ENCODE assay signal across 9 cellular contexts in the genomic region with DNA sequence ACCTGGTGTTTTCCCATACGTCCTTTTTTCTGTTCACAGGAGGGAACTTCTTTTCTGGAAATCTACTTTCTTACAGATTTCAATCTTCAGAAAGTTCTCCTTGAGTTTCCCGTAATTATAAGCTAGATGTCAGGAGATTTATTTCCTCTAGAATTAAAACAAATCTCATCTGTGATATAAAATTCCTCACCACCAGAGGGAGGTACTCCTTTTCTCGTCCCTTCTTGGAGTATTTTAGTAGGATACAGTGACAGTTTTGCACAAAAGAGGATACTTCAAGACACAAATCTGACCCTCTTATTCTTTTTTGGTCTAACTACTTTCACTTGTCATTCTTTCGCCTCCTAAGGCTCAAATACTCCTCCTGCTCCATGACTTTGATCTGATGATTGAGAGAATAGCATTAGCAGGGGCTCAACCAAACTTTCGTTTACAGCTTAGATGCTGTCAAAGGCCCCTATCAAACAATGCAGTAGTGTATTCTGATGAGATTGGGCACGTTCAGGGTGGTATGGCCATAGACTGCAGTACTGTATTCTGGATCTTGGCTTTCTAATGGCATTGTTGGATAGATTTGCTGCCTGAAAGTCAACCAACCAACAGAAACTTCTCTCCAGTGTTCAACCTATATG. TPM values are rescaled to one million over a fixed set of nuclear protein-coding genes. Genes with fewer than 3 reads are reported as not detected.
DNase-seq lines count a peak whose midpoint lies in the region; ATAC-seq, FAIRE-seq and TF ChIP-seq lines count a peak whose summit lies in the region.
"Had no signal": no experiment of that assay in that cellular context is flagged by ENCODE, and none has a peak within 500 bp of the region (broad histone marks: within the 10 kb centered on the region; RNA-seq: fewer than 3 reads in every experiment).

No MANE protein-coding gene starts in this region.

- TF ChIP-seq CTCF in A549 (IDR thresholded peaks at IDR 0.05), result peak; percentile 50
- TF ChIP-seq CTCF in GM20000 (IDR thresholded peaks at IDR 0.05; ENCODE audit: extremely low read depth, missing control alignments), result no peak

- WGBS in A549 (ENCODE audit: missing lambda C conversion rate), result 38% methylated on average over 6 of the region's 6 CpGs

- DNase-seq in A549 (ENCODE audit: low read depth in 1 of 2, low spot score in 1 of 2) (peak; percentile 21 to 26), GM20000 (ENCODE audit: low spot score) (peak; percentile 9), SK-MEL-5 (ENCODE audit: low read depth, low spot score) (peak; percentile 64), glomerular visceral epithelial cell (ENCODE audit: extremely low spot score) (peak; percentile 17)
- DNase-seq: islet precursor cell had no signal

- H3K9me3 ChIP-seq in A549, result no peaks in the 10 kb centered on the region

- peak; percentile 52 to 53; a peak in 4 of 5 replicates for TF ChIP-seq RAD21 in A549 (conservative IDR thresholded peaks at IDR 0.05 in 1 of 2, IDR thresholded peaks at IDR 0.05 in 1 of 2)

- ATAC-seq in A549, result peak in 1 of 2 experiments; percentile 55; a peak in 2 of 6 replicates
- no peak for ATAC-seq in HG03095 (IDR thresholded peaks at IDR 0.05; ENCODE audit: unreplicated experiment)
- ATAC-seq in HG02970 (IDR thresholded peaks at IDR 0.05; ENCODE audit: low FRiP score, unreplicated experiment), result no peak
- ATAC-seq in HG02885 (IDR thresholded peaks at IDR 0.05; ENCODE audit: poor library complexity, unreplicated experiment), result no peak
- no peak for ATAC-seq in HG03565 (IDR thresholded peaks at IDR 0.05; ENCODE audit: unreplicated experiment)

- CTCF ChIA-PET in A549 (lab: Yijun Ruan, JAX), result interaction anchor here (0.9 to 3.0 kb wide), 19 partner anchors 8 to 153 kb away, joined by 3 to 35 read pairs (median 4); a partner anchor contains a TSS

- no peaks in the 10 kb centered on the region for H3K4me1 ChIP-seq in A549

- no peak for FAIRE-seq in A549 (lab: Jason Lieb, UNC)

- in situ Hi-C loops in SK-MEL-5 (cut with HindIII; ENCODE audit: low pct_unique_long_range_greater_than_20kb, low sequenced_read_pairs), result no loop called here

- no peak overlapping the region for H3K4me2 ChIP-seq in A549

- no peak for TF ChIP-seq POLR2A in A549 (IDR thresholded peaks at IDR 0.05; ENCODE audit: low read length)

- POLR2A ChIA-PET in A549 (lab: Yijun Ruan, JAX), result no interaction called here

- no peak for TF ChIP-seq EP300 in A549 (IDR thresholded peaks at IDR 0.05)

- H3K27ac ChIP-seq in A549, result no peak overlapping the region

- no peak overlapping the region for H3K4me3 ChIP-seq in A549

TF ChIP-seq in A549, 52 proteins besides CTCF, POLR2A, EP300 and RAD21:
- TF ChIP-seq GATA3 (IDR thresholded peaks at IDR 0.05; ENCODE audit: borderline replicate concordance), result no peak
- TF ChIP-seq SMC3 (IDR thresholded peaks at IDR 0.05), result peak; percentile 55; the same call in 2 of the 3 replicates

RNA-seq across cellular contexts. Expression of a gene that starts 38.0 kb away (rescaled TPM):
- polyA plus RNA-seq in A549 (2011; rRNA removed), result 31.3 and 36.3 TPM in 2 replicates
- polyA plus RNA-seq in A549 (2012; cell fraction: cytosol; rRNA removed), result 16.0 and 21.9 TPM in 2 replicates
- 12.8 and 27.9 TPM in 2 replicates for polyA plus RNA-seq in A549 (2012; cell fraction: nucleus; rRNA removed)
- polyA plus RNA-seq in A549 (2017; fragmentation: RNase III; extraction: RNeasy Plus Mini Kit Qiagen cat#74134 plus additional on column Dnase treatment), result 16.0 to 16.6 TPM (median 16.6 TPM) in 3 replicates
- polyA minus RNA-seq in A549 (2011; rRNA and poly(A)+ RNA removed), result 17.4 and 20.6 TPM in 2 replicates
- 9.2 and 10.8 TPM in 2 replicates for total RNA-seq in SK-MEL-5 (2014; rRNA removed; shearing (Covaris generic))
- 18.9 and 20.7 TPM in 2 replicates for polyA plus RNA-seq in SK-MEL-5 (2015; cell fraction: cytosol; rRNA removed)
- polyA plus RNA-seq in SK-MEL-5 (2015; cell fraction: nucleus; rRNA removed), result 9.9 and 14.5 TPM in 2 replicates

Comparison
In these comparisons a context has a peak if more than half of its experiments do, and no peak if none do; other contexts are left out.
1. DNase-seq: peak in every context shown above with its lines; median percentile 64 in SK-MEL-5; 24 in A549; 17 in glomerular visceral epithelial cell; 9 in GM20000.